Comparison of ENCODE assay signal across 8 cellular contexts in the genomic region with DNA sequence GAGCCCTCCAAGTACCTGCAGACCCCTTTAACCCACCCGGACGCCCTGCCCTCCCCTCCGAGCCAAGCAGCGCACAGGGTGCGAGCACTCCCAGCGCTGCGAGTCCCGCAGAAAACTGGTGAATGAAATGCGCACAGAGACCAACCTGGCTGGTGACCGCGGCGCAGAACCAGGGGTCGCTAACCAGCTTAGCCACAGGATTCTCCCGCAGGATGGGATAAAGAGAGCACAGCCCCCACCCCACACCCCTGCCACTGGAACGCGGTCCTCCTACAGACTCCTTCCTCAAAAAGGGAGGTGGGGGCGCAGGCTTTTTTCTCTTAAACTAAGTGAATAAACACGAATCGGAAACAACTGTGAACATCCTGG. TPM values are rescaled to one million over a fixed set of nuclear protein-coding genes. Genes with fewer than 3 reads are reported as not detected.
DNase-seq lines count a peak whose midpoint lies in the region; ATAC-seq, FAIRE-seq and TF ChIP-seq lines count a peak whose summit lies in the region.

No MANE protein-coding gene starts in this region.

- H3K27ac Mint-ChIP-seq in IgD-negative memory B cell (peak overlapping the region; percentile 98 to 100 (median 99)), neural crest cell (ENCODE audit: unreplicated experiment) (peak overlapping the region; percentile 38)

- no peak for FAIRE-seq in GM12891 (lab: Jason Lieb, UNC)

- peaks cover 60% of the 10 kb centered on the region for H4K20me1 ChIP-seq in BLaER1

- peak overlapping the region; percentile 93 for H3K9ac ChIP-seq in BLaER1

- H3K36me3 Mint-ChIP-seq in IgD-negative memory B cell (no peaks in the 10 kb centered on the region), neural crest cell (ENCODE audit: low read depth) (no peaks in the 10 kb centered on the region)

- ATAC-seq in HG02981 (IDR thresholded peaks at IDR 0.05; ENCODE audit: unreplicated experiment): no peak
- ATAC-seq in GM21447 (IDR thresholded peaks at IDR 0.05; ENCODE audit: unreplicated experiment): no peak

- DNase-seq in activated T-cell treated with anti-CD3 and anti-CD28 coated beads, Interleukin-2, amount 50 U/mL, for 1 hour: peak; percentile 40
- DNase-seq in fibroblast of pulmonary artery (ENCODE audit: low read depth): no peak
- DNase-seq in neural crest cell (ENCODE audit: low read depth, low spot score): peak; percentile 35
- no peak for DNase-seq in GM12891 (ENCODE audit: insufficient read length, low spot score)

- H3K4me3 ChIP-seq in BLaER1 (peak overlapping the region; percentile 93), fibroblast of pulmonary artery (replicated peaks; ENCODE audit: low read depth, low read length) (peak overlapping the region; percentile 83)

- no peaks in the 10 kb centered on the region for H3K36me3 ChIP-seq in BLaER1

- peak overlapping the region; percentile 96 for H3K27ac ChIP-seq in BLaER1

- H3K4me1 Mint-ChIP-seq in IgD-negative memory B cell: peaks cover 31 to 55% (median 37%) of the 10 kb centered on the region in 3 donors
- peaks cover 23% of the 10 kb centered on the region for H3K4me1 Mint-ChIP-seq in neural crest cell

- no peaks in the 10 kb centered on the region for H3K9me3 ChIP-seq in BLaER1

- no peak for TF ChIP-seq POLR2A in GM12891 (IDR thresholded peaks at IDR 0.05; ENCODE audit: low read depth, low read length)

- peaks cover 20% of the 10 kb centered on the region for H3K4me1 ChIP-seq in BLaER1

- TF ChIP-seq CTCF in fibroblast of pulmonary artery (IDR thresholded peaks at IDR 0.05; ENCODE audit: low read length, missing control alignments) (no peak), neural crest cell (conservative IDR thresholded peaks at IDR 0.05) (no peak)

- H3K27me3 Mint-ChIP-seq in IgD-negative memory B cell: no peaks in the 10 kb centered on the region
- peaks cover 34% of the 10 kb centered on the region for H3K27me3 Mint-ChIP-seq in neural crest cell (ENCODE audit: low read depth)

- peak overlapping the region; percentile 97 for H3K4me2 ChIP-seq in BLaER1

- H3K9me3 Mint-ChIP-seq in IgD-negative memory B cell (no peaks in the 10 kb centered on the region), neural crest cell (no peaks in the 10 kb centered on the region)

- H3K4me3 Mint-ChIP-seq in IgD-negative memory B cell: peak overlapping the region; percentile 96 to 100 (median 99)
- H3K4me3 Mint-ChIP-seq in neural crest cell: peak overlapping the region; percentile 96

- peaks cover 13% of the 10 kb centered on the region for H3K27me3 ChIP-seq in BLaER1

TF ChIP-seq in GM12891, 5 proteins besides CTCF, POLR2A, EP300 and RAD21:
- no peak for TF ChIP-seq POU2F2 (IDR thresholded peaks at IDR 0.05; ENCODE audit: low read depth, low read length)
- no peak for TF ChIP-seq POLR2AphosphoS5 (IDR thresholded peaks at IDR 0.05; ENCODE audit: low read depth, low read length)
- TF ChIP-seq TAF1 (IDR thresholded peaks at IDR 0.05; ENCODE audit: low read depth, low read length): no peak
- no peak for TF ChIP-seq PAX5 (IDR thresholded peaks at IDR 0.05; ENCODE audit: insufficient read depth, low read length, severe bottlenecking)
- TF ChIP-seq SPI1 (IDR thresholded peaks at IDR 0.05; ENCODE audit: low read depth, low read length): no peak

RNA-seq across cellular contexts. Expression of gene ATP2B1, which starts 1.0 kb away (rescaled TPM):
- polyA plus RNA-seq in IgD-negative memory B cell: 102 TPM
- 50.8 and 54.1 TPM in 2 replicates for total RNA-seq in neural crest cell
- polyA plus RNA-seq in GM12891 (2012; ENCODE audit: low read depth, missing spikeins): 9.4 TPM

Comparison
In these comparisons a context has a peak if more than half of its experiments do, and no peak if none do; other contexts are left out.
1. DNase-seq: peak in activated T-cell treated with anti-CD3 and anti-CD28 coated beads, Interleukin-2, amount 50 U/mL, for 1 hour (single experiment) and neural crest cell (single experiment); none in fibroblast of pulmonary artery (single experiment) and GM12891 (single experiment).